ENCODE assay signal across 21 cellular contexts in the genomic region with DNA sequence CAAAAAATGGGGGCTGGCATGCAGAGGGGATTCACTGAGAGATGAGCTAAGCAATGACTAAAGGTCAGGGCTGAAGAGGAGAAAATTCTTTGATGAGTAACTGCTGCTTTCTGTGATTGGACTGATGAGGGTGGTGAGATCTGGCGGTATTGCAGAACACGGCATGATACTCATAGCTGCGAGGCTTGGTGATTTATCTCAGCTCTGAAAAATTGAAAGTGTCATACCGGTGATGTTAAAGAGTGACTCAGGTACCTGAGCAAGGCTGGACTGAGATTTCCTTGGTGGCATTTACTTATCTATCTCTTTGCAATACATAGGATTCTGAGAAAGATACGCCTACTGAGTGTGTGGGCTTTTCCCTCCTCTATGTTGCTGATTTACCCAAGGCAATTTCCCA.
DNase-seq lines count a peak whose midpoint lies in the region; FAIRE-seq and TF ChIP-seq lines count a peak whose summit lies in the region.
"Had no signal": no experiment of that assay in that cellular context is flagged by ENCODE, and none has a peak within 500 bp of the region (broad histone marks: within the 10 kb centered on the region; RNA-seq: fewer than 3 reads in every experiment).

No MANE protein-coding gene starts in this region.

- H3K4me2 ChIP-seq in H1 (ENCODE audit: insufficient read depth in 1 of 2, low read depth in 2 of 2, low read length in 2 of 2) = no peak overlapping the region
- H3K4me2 ChIP-seq: KMS-11 had no signal

- no peak overlapping the region for H4K91ac ChIP-seq in H1 (replicated peaks; ENCODE audit: insufficient read length, low read length)

- no peaks in the 10 kb centered on the region for H3K23me2 ChIP-seq in H1 (ENCODE audit: low read depth, low read length)

- H4K5ac ChIP-seq in H1 (ENCODE audit: insufficient read length, low read depth, low read length) = no peak overlapping the region

- no peaks in the 10 kb centered on the region for H3K79me2 ChIP-seq in H1 (ENCODE audit: control insufficient read depth in 1 of 2, insufficient read depth in 2 of 2, low read length in 2 of 2)

- no peak overlapping the region for H3K4me3 Mint-ChIP-seq in glutamatergic neuron (ENCODE audit: unreplicated experiment)
- H3K4me3 Mint-ChIP-seq: B cell had no signal

- H3K4me1 ChIP-seq in H1 (replicated peaks in 1 of 4; ENCODE audit: control insufficient read depth in 3 of 4, insufficient read depth in 4 of 4, low read length in 3 of 4) = no peaks in the 10 kb centered on the region
- H3K4me1 ChIP-seq: Peyer's patch had no signal

- H2AFZ ChIP-seq in H1 (ENCODE audit: low read length) = no peak overlapping the region
- H2AFZ ChIP-seq: GM23248 had no signal

- no peaks in the 10 kb centered on the region for H3K9me3 ChIP-seq in H1 (ENCODE audit: insufficient read depth in 2 of 2, low read depth in 1 of 2, low read length in 1 of 2)
- H3K9me3 ChIP-seq: Peyer's patch had no signal

- no peak overlapping the region for H2BK20ac ChIP-seq in H1 (ENCODE audit: low read length)

- H3K9ac ChIP-seq in H1 (replicated peaks in 1 of 4; ENCODE audit: extremely low read depth in 1 of 4, low read depth in 3 of 4, low read length in 3 of 4) = no peak overlapping the region
- H3K9ac ChIP-seq: GM23248, KMS-11 had no signal

- POLR2A ChIA-PET in H1 (lab: Charles Lee; ENCODE audit: partially characterized antibody) = no interaction called here

- CTCF ChIA-PET in H1 (lab: Charles Lee; ENCODE audit: partially characterized antibody) = interaction anchor here (0.6 kb wide), 1 partner anchor 169 kb away, joined by 3 read pairs; no protein-coding TSS in a partner anchor

- H2BK5ac ChIP-seq in H1 (ENCODE audit: low read depth, low read length) = no peak overlapping the region

- no peak overlapping the region for H2BK12ac ChIP-seq in H1 (ENCODE audit: low read depth, low read length)

- 67% methylated on average over 5 of the region's 5 CpGs; no CpG with 5 or more reads in 1 of the 2 experiments for WGBS in H1 (ENCODE audit: extremely low coverage in 1 of 2, insufficient coverage in 1 of 2, insufficient read length in 1 of 2, insufficient replicate concordance in 2 of 2, low coverage in 1 of 2, low lambda C conversion rate in 2 of 2, missing lambda C conversion rate in 1 of 2), 2 experiments

- no peak overlapping the region for H3K4ac ChIP-seq in H1 (replicated peaks; ENCODE audit: insufficient read length, low read depth, low read length)

- no peak for TF ChIP-seq EP300 in H1 (IDR thresholded peaks at IDR 0.05; ENCODE audit: borderline replicate concordance in 1 of 2, low read depth in 2 of 2, low read length in 2 of 2)

- H3K4me3 ChIP-seq in H1 (ENCODE audit: extremely low read depth in 1 of 4, insufficient read depth in 2 of 4, low read depth in 3 of 4, low read length in 4 of 4) = no peak overlapping the region
- H3K4me3 ChIP-seq: GM12878, GM23248, Peyer's patch had no signal

- FAIRE-seq in H1 (lab: Jason Lieb, UNC) = peak; percentile 28
- FAIRE-seq: GM12878 had no signal

- H2BK120ac ChIP-seq in H1 (replicated peaks; ENCODE audit: low read depth, low read length) = no peak overlapping the region

- no peaks in the 10 kb centered on the region for H3K4me1 Mint-ChIP-seq in glutamatergic neuron (ENCODE audit: low read depth, unreplicated experiment)
- H3K4me1 Mint-ChIP-seq: CD4-positive, CD25-positive, alpha-beta regulatory T cell had no signal

- no peaks in the 10 kb centered on the region for H3K79me1 ChIP-seq in H1 (ENCODE audit: low read depth, low read length)

- no peak overlapping the region for H3K23ac ChIP-seq in H1 (ENCODE audit: insufficient read length)

- no peak overlapping the region for H3K27ac ChIP-seq in H1 (ENCODE audit: low read depth, low read length)
- H3K27ac ChIP-seq: GM23248, KMS-11, Peyer's patch had no signal

- TF ChIP-seq CTCF in H1 (IDR thresholded peaks at IDR 0.05; ENCODE audit: control extremely low read depth in 1 of 3, insufficient read depth in 1 of 3, low read depth in 1 of 3, low read length in 3 of 3) = no peak
- no peak for TF ChIP-seq CTCF in glutamatergic neuron (IDR thresholded peaks at IDR 0.05; ENCODE audit: partially characterized antibody, unreplicated experiment)

- no peak overlapping the region for H4K8ac ChIP-seq in H1 (ENCODE audit: extremely low read depth, insufficient read depth, low read length)

- no peak overlapping the region for H2BK15ac ChIP-seq in H1 (ENCODE audit: low read length)

- no peaks in the 10 kb centered on the region for H3K36me3 ChIP-seq in H1 (ENCODE audit: control insufficient read depth in 2 of 4, insufficient read depth in 4 of 4, low read length in 3 of 4)
- H3K36me3 ChIP-seq: Peyer's patch had no signal

- H2AK5ac ChIP-seq in H1 (ENCODE audit: low read depth, low read length) = no peak overlapping the region

- H3K27ac Mint-ChIP-seq in glutamatergic neuron (ENCODE audit: unreplicated experiment) = no peak overlapping the region
- H3K27ac Mint-ChIP-seq: B cell; CD4-positive, CD25-positive, alpha-beta regulatory T cell had no signal

- H3K9me3 Mint-ChIP-seq in glutamatergic neuron (ENCODE audit: unreplicated experiment) = no peaks in the 10 kb centered on the region

- H3K14ac ChIP-seq in H1 (ENCODE audit: insufficient read length) = no peak overlapping the region

- no peaks in the 10 kb centered on the region for H3K36me3 Mint-ChIP-seq in glutamatergic neuron (ENCODE audit: unreplicated experiment)
- H3K36me3 Mint-ChIP-seq: CD4-positive, CD25-positive, alpha-beta regulatory T cell had no signal

- no peak overlapping the region for H3K56ac ChIP-seq in H1 (replicated peaks; ENCODE audit: insufficient read length, low read depth, low read length)

- DNase-seq in HK-2 (ENCODE audit: unreplicated experiment) = peak; percentile 11
- DNase-seq in RKO (ENCODE audit: low spot score) = peak; percentile 49
- DNase-seq in H1 (ENCODE audit: low read depth in 1 of 2, low spot score in 2 of 2) = no peak
- DNase-seq in activated CD4-positive, alpha-beta T cell treated with anti-CD3 and anti-CD28 coated beads, Interleukin-2, amount 50 U/mL, for 4 hours = no peak
- no peak for DNase-seq in glutamatergic neuron
- no peak for DNase-seq in COLO829 (ENCODE audit: low spot score)
- no peak for DNase-seq in kidney glomerular epithelial cell (lab: John Stamatoyannopoulos, UW)
- DNase-seq: Calu3; CD4-positive, CD25-positive, alpha-beta regulatory T cell; GDM1; GM23248; NCI-H1048; NCI-H1436 treated with DMSO at 0.1 percent for 48 hours; NCI-H2081 treated with DMSO at 0.1 percent for 48 hours; NCI-H510A treated with DMSO at 0.1 percent for 48 hours; NCI-H82; Peyer's patch; SIG-M5 had no signal

- no peak overlapping the region for H3K18ac ChIP-seq in H1 (ENCODE audit: extremely low read depth, low read length)

- no peak for TF ChIP-seq POLR2A in H1 (IDR thresholded peaks at IDR 0.05; ENCODE audit: control extremely low read depth in 1 of 2, low read depth in 2 of 2, low read length in 2 of 2)

- TF ChIP-seq RAD21 in H1 (IDR thresholded peaks at IDR 0.05 in 1 of 2, conservative IDR thresholded peaks at IDR 0.05 in 1 of 2; ENCODE audit: low read depth in 2 of 2, low read length in 2 of 2) = no peak

- H3K27me3 Mint-ChIP-seq in glutamatergic neuron (ENCODE audit: unreplicated experiment) = no peaks in the 10 kb centered on the region
- H3K27me3 Mint-ChIP-seq: B cell; CD4-positive, CD25-positive, alpha-beta regulatory T cell had no signal

- no peaks in the 10 kb centered on the region for H4K20me1 ChIP-seq in H1 (replicated peaks in 1 of 2; ENCODE audit: control insufficient read depth in 1 of 2, insufficient read depth in 2 of 2, low read length in 2 of 2)

- H3K27me3 ChIP-seq in H1 (replicated peaks in 1 of 4; ENCODE audit: control insufficient read depth in 3 of 4, extremely low read depth in 1 of 4, insufficient read depth in 3 of 4, low read length in 3 of 4) = no peaks in the 10 kb centered on the region
- H3K27me3 ChIP-seq: Peyer's patch had no signal

TF ChIP-seq in H1, 55 proteins besides CTCF, POLR2A, EP300 and RAD21 (continues in another document):
- TF ChIP-seq TAF7 (optimal IDR thresholded peaks at IDR 0.05; ENCODE audit: borderline replicate concordance, low read depth, low read length) = no peak
- no peak for TF ChIP-seq BCL11A (IDR thresholded peaks at IDR 0.05; ENCODE audit: low read depth in 2 of 2, low read length in 2 of 2)
- TF ChIP-seq NANOG (IDR thresholded peaks at IDR 0.05; ENCODE audit: insufficient read depth, low read depth, low read length, poor library complexity, severe bottlenecking) = no peak
- no peak for TF ChIP-seq EGR1 (IDR thresholded peaks at IDR 0.05; ENCODE audit: borderline replicate concordance, low read depth, low read length)
- TF ChIP-seq ZNF274 (IDR thresholded peaks at IDR 0.05; ENCODE audit: borderline replicate concordance, extremely low read depth, low read length) = no peak
- no peak for TF ChIP-seq SP2 (IDR thresholded peaks at IDR 0.05; ENCODE audit: low read length)
- no peak for TF ChIP-seq CREB1 (IDR thresholded peaks at IDR 0.05)
- no peak for TF ChIP-seq TBP (IDR thresholded peaks at IDR 0.05; ENCODE audit: low read depth, low read length)
- TF ChIP-seq RBBP5 (IDR thresholded peaks at IDR 0.05; ENCODE audit: borderline replicate concordance, low read depth, low read length) = no peak
- no peak for TF ChIP-seq HDAC6 (IDR thresholded peaks at IDR 0.05; ENCODE audit: low read depth, low read length)

Comparison
In these comparisons a context has a peak if more than half of its experiments do, and no peak if none do; other contexts are left out.
1. DNase-seq: peak in HK-2 (single experiment) and RKO (single experiment); none in H1 (0 of 2), activated CD4-positive, alpha-beta T cell treated with anti-CD3 and anti-CD28 coated beads, Interleukin-2, amount 50 U/mL, for 4 hours (0 of 2), glutamatergic neuron (single experiment), COLO829 (single experiment) and kidney glomerular epithelial cell (single experiment).